Comparison of ENCODE assay signal across 7 cellular contexts in the genomic region with DNA sequence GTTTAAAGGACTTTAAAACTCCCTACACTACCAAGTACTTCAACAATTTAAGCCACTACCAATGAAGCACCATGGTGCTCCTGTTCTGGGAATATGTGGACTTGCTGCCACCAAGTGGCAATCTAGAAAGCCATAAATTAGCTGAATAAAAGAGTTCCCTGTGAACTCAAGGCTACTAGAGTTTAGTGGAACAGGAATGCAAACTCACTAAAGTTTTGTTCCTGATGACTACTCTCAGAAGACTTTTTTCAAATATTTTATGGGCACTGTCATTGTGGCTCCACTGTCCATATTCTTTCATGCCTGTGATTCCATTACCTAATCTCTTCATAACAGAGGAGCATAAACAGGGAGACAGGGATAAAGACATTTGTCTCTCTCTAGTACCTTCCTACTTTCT.
DNase-seq lines count a peak whose midpoint lies in the region; ATAC-seq, FAIRE-seq and TF ChIP-seq lines count a peak whose summit lies in the region.

No MANE protein-coding gene starts in this region.

- FAIRE-seq in G401.6 (lab: Jason Lieb, UNC) = peak; percentile 97
- FAIRE-seq in bronchial epithelial cell (lab: Jason Lieb, UNC) = no peak
- peak; percentile 78 for FAIRE-seq in keratinocyte (lab: Jason Lieb, UNC)

- H3K9me3 ChIP-seq in Peyer's patch (no peaks in the 10 kb centered on the region), keratinocyte (ENCODE audit: control insufficient read depth, low read depth, low read length) (no peaks in the 10 kb centered on the region)

- H3K27ac ChIP-seq in KMS-11 = no peak overlapping the region
- H3K27ac ChIP-seq in Peyer's patch = no peak overlapping the region
- no peak overlapping the region for H3K27ac ChIP-seq in keratinocyte (ENCODE audit: control insufficient read depth, insufficient read depth, low read length)

- H3K4me1 ChIP-seq in KMS-11 (ENCODE audit: low read depth, poor library complexity, severe bottlenecking) (peaks cover 15% of the 10 kb centered on the region), Peyer's patch (peaks cover 0 to 6% (median 0%) of the 10 kb centered on the region in 4 donors), keratinocyte (ENCODE audit: control insufficient read depth, extremely low read depth, insufficient read depth, low read length) (peaks cover 17% of the 10 kb centered on the region)

- H2AFZ ChIP-seq in KMS-11 (ENCODE audit: low read depth) = no peak overlapping the region
- H2AFZ ChIP-seq in keratinocyte (ENCODE audit: control insufficient read depth, low read length) = no peak overlapping the region

- H3K9ac ChIP-seq in KMS-11 (no peak overlapping the region), keratinocyte (ENCODE audit: control insufficient read depth, extremely low read depth, insufficient read depth, low read length) (no peak overlapping the region)

- TF ChIP-seq CTCF in KMS-11 (conservative IDR thresholded peaks at IDR 0.05; ENCODE audit: low read depth, low read length) (peak; percentile 70), Peyer's patch (IDR thresholded peaks at IDR 0.05) (peak; percentile 16 to 82 (median 70)), bronchial epithelial cell (IDR thresholded peaks at IDR 0.05; ENCODE audit: insufficient read depth, low read length, severe bottlenecking) (peak; percentile 64), keratinocyte (optimal IDR thresholded peaks at IDR 0.05 in 1 of 3, IDR thresholded peaks at IDR 0.05 in 1 of 3, conservative IDR thresholded peaks at IDR 0.05 in 1 of 3; ENCODE audit: extremely low read depth in 1 of 3, insufficient read depth in 2 of 3, low read length in 3 of 3) (peak; percentile 50 to 64 (median 62))

- ATAC-seq in stimulated activated naive CD8-positive, alpha-beta T cell treated with anti-CD3 and anti-CD28 coated beads, Interleukin-15, amount 100 ng/mL, for 72 hours = peak; percentile 58
- ATAC-seq in HG02763 (IDR thresholded peaks at IDR 0.05; ENCODE audit: unreplicated experiment) = no peak

- no peak overlapping the region for H3K4me2 ChIP-seq in KMS-11
- peak overlapping the region; percentile 2 for H3K4me2 ChIP-seq in keratinocyte (ENCODE audit: control insufficient read depth, extremely low read depth, insufficient read depth, low read depth, low read length)

- no peak overlapping the region for H3K27ac Mint-ChIP-seq in stimulated activated naive CD8-positive, alpha-beta T cell treated with anti-CD3 and anti-CD28 coated beads, Interleukin-15, amount 100 ng/mL, for 72 hours

- H3K9me3 Mint-ChIP-seq in stimulated activated naive CD8-positive, alpha-beta T cell treated with anti-CD3 and anti-CD28 coated beads, Interleukin-15, amount 100 ng/mL, for 72 hours = no peaks in the 10 kb centered on the region

- H3K9me1 ChIP-seq in keratinocyte (ENCODE audit: control insufficient read depth, extremely low read depth, insufficient read depth, low read length) = no peaks in the 10 kb centered on the region

- no peak for TF ChIP-seq POLR2A in Peyer's patch (IDR thresholded peaks at IDR 0.05)

- no peak overlapping the region for H3K4me3 Mint-ChIP-seq in stimulated activated naive CD8-positive, alpha-beta T cell treated with anti-CD3 and anti-CD28 coated beads, Interleukin-15, amount 100 ng/mL, for 72 hours

- DNase-seq in Peyer's patch (peak in 1 of 3 donors; percentile 72), bronchial epithelial cell (ENCODE audit: low read depth) (peak; percentile 81), keratinocyte (ENCODE audit: low read depth, low spot score) (peak; percentile 50)
- DNase-seq in stimulated activated naive CD8-positive, alpha-beta T cell treated with anti-CD3 and anti-CD28 coated beads, Interleukin-15, amount 100 ng/mL, for 72 hours = peak in 1 of 2 donors; percentile 26

- dilution Hi-C loops in keratinocyte (cut with MboI; ENCODE audit: extremely low pct_ligation_motif_present, low sequenced_read_pairs) = no loop called here

- no peaks in the 10 kb centered on the region for H3K36me3 ChIP-seq in KMS-11 (ENCODE audit: insufficient read depth)
- H3K36me3 ChIP-seq in Peyer's patch = no peaks in the 10 kb centered on the region
- H3K36me3 ChIP-seq in bronchial epithelial cell (ENCODE audit: control insufficient read depth, insufficient read depth, low read length) = no peaks in the 10 kb centered on the region
- H3K36me3 ChIP-seq in keratinocyte (ENCODE audit: control insufficient read depth in 2 of 2, extremely low read depth in 1 of 2, insufficient read depth in 2 of 2, low read length in 2 of 2) = peaks cover 2 to 3% of the 10 kb centered on the region in 2 experiments

- H3K4me3 ChIP-seq in KMS-11 (IDR thresholded peaks at IDR 0.05; ENCODE audit: insufficient read depth, low read depth, low read length) (no peak overlapping the region), Peyer's patch (no peak overlapping the region), bronchial epithelial cell (ENCODE audit: low read depth, low read length) (no peak overlapping the region), keratinocyte (ENCODE audit: control insufficient read depth in 2 of 3, extremely low read depth in 1 of 3, insufficient read depth in 2 of 3, low read depth in 1 of 3, low read length in 3 of 3) (no peak overlapping the region)

- peaks cover 20% of the 10 kb centered on the region for H3K4me1 Mint-ChIP-seq in stimulated activated naive CD8-positive, alpha-beta T cell treated with anti-CD3 and anti-CD28 coated beads, Interleukin-15, amount 100 ng/mL, for 72 hours

- H4K20me1 ChIP-seq in KMS-11 (ENCODE audit: insufficient read depth) = no peaks in the 10 kb centered on the region
- H4K20me1 ChIP-seq in keratinocyte (ENCODE audit: control insufficient read depth, extremely low read depth, insufficient read depth, low read length) = no peaks in the 10 kb centered on the region

- H3K27me3 ChIP-seq in KMS-11 (ENCODE audit: insufficient read depth, low read depth) (no peaks in the 10 kb centered on the region), Peyer's patch (no peaks in the 10 kb centered on the region), bronchial epithelial cell (ENCODE audit: control insufficient read depth, insufficient read depth, low read length) (no peaks in the 10 kb centered on the region), keratinocyte (ENCODE audit: control insufficient read depth, extremely low read depth, insufficient read depth, low read length) (no peaks in the 10 kb centered on the region)

- H3K79me2 ChIP-seq in KMS-11 (ENCODE audit: insufficient read depth, low read depth) = no peaks in the 10 kb centered on the region
- H3K79me2 ChIP-seq in keratinocyte (ENCODE audit: control insufficient read depth, insufficient read depth, low read length) = peaks cover 2% of the 10 kb centered on the region

- H3K27me3 Mint-ChIP-seq in stimulated activated naive CD8-positive, alpha-beta T cell treated with anti-CD3 and anti-CD28 coated beads, Interleukin-15, amount 100 ng/mL, for 72 hours = no peaks in the 10 kb centered on the region
